In the genomic region with DNA sequence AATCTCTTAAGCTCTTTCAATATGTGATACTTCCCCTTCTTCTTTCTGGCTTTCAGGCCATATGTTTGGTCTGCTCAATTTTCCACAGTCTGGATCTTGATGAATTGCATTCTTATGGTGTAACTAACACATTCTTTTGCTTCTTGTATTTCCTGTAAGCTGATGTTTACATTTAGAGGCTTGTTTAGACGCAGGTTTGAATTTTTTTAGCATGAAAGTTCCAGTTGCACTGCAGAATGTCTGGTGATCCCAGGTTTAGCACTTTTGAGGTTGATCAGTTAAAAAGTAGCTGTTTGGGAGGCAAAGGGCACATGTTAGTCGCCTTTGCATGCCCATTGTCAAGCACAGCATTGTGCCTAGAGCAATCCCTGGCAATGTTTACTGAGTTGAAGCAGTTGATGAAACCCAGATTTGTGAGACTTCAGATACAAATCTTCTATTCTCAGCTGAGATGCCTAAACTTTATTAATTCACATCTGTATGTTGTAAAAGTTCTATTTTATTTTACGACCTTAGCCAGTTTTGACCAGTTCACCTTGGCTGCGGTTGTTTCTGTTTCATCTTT, we compare ENCODE assay signal across 11 cellular contexts. TPM values are rescaled to one million over a fixed set of nuclear protein-coding genes. Genes with fewer than 3 reads are reported as not detected.
DNase-seq lines count a peak whose midpoint lies in the region; ATAC-seq and TF ChIP-seq lines count a peak whose summit lies in the region.
"Had no signal": no experiment of that assay in that cellular context is flagged by ENCODE, and none has a peak within 500 bp of the region (broad histone marks: within the 10 kb centered on the region; RNA-seq: fewer than 3 reads in every experiment).

No MANE protein-coding gene starts in this region.

- DNase-seq in GM04503 (ENCODE audit: low read depth) (peak; percentile 96), SK-N-MC (ENCODE audit: low read depth, low spot score) (peak; percentile 90), fibroblast of pulmonary artery (ENCODE audit: low read depth) (peak; percentile 68), sigmoid colon (no peak), inferior parietal cortex (ENCODE audit: extremely low spot score) (no peak), T-helper 1 cell (no peak)
- no peak for DNase-seq in activated effector memory CD4-positive, alpha-beta T cell treated with anti-CD3 and anti-CD28 coated beads, Interleukin-2, amount 50 U/mL, for 16 hours
- DNase-seq: H9, T-helper 2 cell had no signal

- H3K9ac ChIP-seq in SK-N-MC (ENCODE audit: insufficient read length): peak overlapping the region; percentile 74

- no peaks in the 10 kb centered on the region for H3K36me3 ChIP-seq in SK-N-MC (ENCODE audit: insufficient read depth, low read length)
- no peaks in the 10 kb centered on the region for H3K36me3 ChIP-seq in sigmoid colon

- H3K9me3 ChIP-seq in SK-N-MC (ENCODE audit: low read depth, low read length): no peaks in the 10 kb centered on the region
- no peaks in the 10 kb centered on the region for H3K9me3 ChIP-seq in sigmoid colon

- H3K4me1 ChIP-seq in sigmoid colon: peaks cover 0 to 37% (median 32%) of the 10 kb centered on the region in 4 donors

- no peak for TF ChIP-seq POLR2A in sigmoid colon (IDR thresholded peaks at IDR 0.05)

- ATAC-seq in HG03025 (IDR thresholded peaks at IDR 0.05; ENCODE audit: low FRiP score, unreplicated experiment): no peak

- intact Hi-C loops in sigmoid colon (cut with DNase I): loop anchor here (5.0 to 10.0 kb wide), 3 partner anchors 189 to 797 kb away; partner anchors contain the start of genes S1PR3 and SPIN1

- WGBS in sigmoid colon, 2 donors: 14 to 52% methylated on average over 4 of the region's 4 CpGs

- no peak for TF ChIP-seq CTCF in fibroblast of pulmonary artery (IDR thresholded peaks at IDR 0.05; ENCODE audit: low read length, missing control alignments)
- no peak for TF ChIP-seq CTCF in sigmoid colon (IDR thresholded peaks at IDR 0.05)

- TF ChIP-seq EP300 in sigmoid colon (IDR thresholded peaks at IDR 0.05): peak in 3 of 4 donors; percentile 59 to 79 (median 73)

- H3K27me3 ChIP-seq in sigmoid colon: no peaks in the 10 kb centered on the region

- H3K27ac ChIP-seq in SK-N-MC: peak overlapping the region; percentile 98
- peak overlapping the region; percentile 64 to 82 (median 76) for H3K27ac ChIP-seq in sigmoid colon

- H3K4me3 ChIP-seq in SK-N-MC (peak overlapping the region; percentile 71), fibroblast of pulmonary artery (replicated peaks; ENCODE audit: low read depth, low read length) (no peak overlapping the region), sigmoid colon (peak overlapping the region in 3 of 4 donors; percentile 31 to 40 (median 36))

RNA-seq across cellular contexts. Expression of gene SPATA31C2, which starts 59.6 kb away (rescaled TPM):
- total RNA-seq in sigmoid colon: not detected
- polyA plus RNA-seq in sigmoid colon: not detected
- total RNA-seq: lower leg skin had no signal

Comparison
In these comparisons a context has a peak if more than half of its experiments do, and no peak if none do; other contexts are left out.
1. DNase-seq: peak in GM04503 (single experiment), SK-N-MC (single experiment) and fibroblast of pulmonary artery (single experiment); none in sigmoid colon (single experiment), inferior parietal cortex (single experiment), T-helper 1 cell (0 of 5) and activated effector memory CD4-positive, alpha-beta T cell treated with anti-CD3 and anti-CD28 coated beads, Interleukin-2, amount 50 U/mL, for 16 hours (single experiment).